ENCODE assay signal across 1 cellular context in the genomic region with DNA sequence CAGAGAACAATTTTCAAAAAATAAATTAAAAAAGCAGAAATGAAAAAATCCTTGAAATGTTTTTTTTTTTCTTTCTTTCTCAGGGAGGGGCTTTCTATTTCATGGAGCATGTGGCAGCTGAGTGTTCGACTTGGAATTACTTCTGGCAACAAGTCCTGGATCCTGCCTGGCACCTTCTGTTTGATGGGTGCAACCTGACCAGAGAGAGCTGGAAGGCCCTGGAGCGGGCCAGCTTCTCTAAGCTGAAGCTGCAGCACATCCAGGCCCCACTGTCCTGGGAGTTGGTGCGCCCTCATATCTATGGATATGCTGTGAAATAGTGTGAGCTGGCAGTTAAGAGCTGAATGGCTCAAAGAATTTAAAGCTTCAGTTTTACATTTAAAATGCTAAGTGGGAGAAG.
TF ChIP-seq lines count a peak whose summit lies in the region.

No MANE protein-coding gene starts in this region.

TF ChIP-seq in GM23338, 12 proteins besides CTCF, POLR2A, EP300 and RAD21 (continued from another document):
- TF ChIP-seq, protein P1, sequence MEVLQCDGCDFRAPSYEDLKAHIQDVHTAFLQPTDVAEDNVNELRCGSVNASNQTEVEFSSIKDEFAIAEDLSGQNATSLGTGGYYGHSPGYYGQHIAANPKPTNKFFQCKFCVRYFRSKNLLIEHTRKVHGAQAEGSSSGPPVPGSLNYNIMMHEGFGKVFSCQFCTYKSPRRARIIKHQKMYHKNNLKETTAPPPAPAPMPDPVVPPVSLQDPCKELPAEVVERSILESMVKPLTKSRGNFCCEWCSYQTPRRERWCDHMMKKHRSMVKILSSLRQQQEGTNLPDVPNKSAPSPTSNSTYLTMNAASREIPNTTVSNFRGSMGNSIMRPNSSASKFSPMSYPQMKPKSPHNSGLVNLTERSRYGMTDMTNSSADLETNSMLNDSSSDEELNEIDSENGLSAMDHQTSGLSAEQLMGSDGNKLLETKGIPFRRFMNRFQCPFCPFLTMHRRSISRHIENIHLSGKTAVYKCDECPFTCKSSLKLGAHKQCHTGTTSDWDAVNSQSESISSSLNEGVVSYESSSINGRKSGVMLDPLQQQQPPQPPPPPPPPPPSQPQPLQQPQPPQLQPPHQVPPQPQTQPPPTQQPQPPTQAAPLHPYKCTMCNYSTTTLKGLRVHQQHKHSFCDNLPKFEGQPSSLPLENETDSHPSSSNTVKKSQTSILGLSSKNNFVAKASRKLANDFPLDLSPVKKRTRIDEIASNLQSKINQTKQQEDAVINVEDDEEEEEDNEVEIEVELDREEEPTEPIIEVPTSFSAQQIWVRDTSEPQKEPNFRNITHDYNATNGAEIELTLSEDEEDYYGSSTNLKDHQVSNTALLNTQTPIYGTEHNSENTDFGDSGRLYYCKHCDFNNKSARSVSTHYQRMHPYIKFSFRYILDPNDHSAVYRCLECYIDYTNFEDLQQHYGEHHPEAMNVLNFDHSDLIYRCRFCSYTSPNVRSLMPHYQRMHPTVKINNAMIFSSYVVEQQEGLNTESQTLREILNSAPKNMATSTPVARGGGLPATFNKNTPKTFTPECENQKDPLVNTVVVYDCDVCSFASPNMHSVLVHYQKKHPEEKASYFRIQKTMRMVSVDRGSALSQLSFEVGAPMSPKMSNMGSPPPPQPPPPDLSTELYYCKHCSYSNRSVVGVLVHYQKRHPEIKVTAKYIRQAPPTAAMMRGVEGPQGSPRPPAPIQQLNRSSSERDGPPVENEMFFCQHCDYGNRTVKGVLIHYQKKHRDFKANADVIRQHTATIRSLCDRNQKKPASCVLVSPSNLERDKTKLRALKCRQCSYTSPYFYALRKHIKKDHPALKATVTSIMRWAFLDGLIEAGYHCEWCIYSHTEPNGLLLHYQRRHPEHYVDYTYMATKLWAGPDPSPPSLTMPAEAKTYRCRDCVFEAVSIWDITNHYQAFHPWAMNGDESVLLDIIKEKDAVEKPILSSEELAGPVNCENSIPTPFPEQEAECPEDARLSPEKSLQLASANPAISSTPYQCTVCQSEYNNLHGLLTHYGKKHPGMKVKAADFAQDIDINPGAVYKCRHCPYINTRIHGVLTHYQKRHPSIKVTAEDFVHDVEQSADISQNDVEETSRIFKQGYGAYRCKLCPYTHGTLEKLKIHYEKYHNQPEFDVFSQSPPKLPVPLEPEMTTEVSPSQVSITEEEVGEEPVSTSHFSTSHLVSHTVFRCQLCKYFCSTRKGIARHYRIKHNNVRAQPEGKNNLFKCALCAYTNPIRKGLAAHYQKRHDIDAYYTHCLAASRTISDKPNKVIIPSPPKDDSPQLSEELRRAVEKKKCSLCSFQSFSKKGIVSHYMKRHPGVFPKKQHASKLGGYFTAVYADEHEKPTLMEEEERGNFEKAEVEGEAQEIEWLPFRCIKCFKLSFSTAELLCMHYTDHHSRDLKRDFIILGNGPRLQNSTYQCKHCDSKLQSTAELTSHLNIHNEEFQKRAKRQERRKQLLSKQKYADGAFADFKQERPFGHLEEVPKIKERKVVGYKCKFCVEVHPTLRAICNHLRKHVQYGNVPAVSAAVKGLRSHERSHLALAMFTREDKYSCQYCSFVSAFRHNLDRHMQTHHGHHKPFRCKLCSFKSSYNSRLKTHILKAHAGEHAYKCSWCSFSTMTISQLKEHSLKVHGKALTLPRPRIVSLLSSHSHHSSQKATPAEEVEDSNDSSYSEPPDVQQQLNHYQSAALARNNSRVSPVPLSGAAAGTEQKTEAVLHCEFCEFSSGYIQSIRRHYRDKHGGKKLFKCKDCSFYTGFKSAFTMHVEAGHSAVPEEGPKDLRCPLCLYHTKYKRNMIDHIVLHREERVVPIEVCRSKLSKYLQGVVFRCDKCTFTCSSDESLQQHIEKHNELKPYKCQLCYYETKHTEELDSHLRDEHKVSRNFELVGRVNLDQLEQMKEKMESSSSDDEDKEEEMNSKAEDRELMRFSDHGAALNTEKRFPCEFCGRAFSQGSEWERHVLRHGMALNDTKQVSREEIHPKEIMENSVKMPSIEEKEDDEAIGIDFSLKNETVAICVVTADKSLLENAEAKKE (CRISPR knock-in tag; IDR thresholded peaks at IDR 0.05), result no peak
- no peak for TF ChIP-seq JUNB (IDR thresholded peaks at IDR 0.05; ENCODE audit: unreplicated experiment)
TF ChIP-seq in GM23338: peak in this region for 0.
